16 cellular contexts compared by ENCODE assay signal in genomic region chr12:113847856-113848255, GRCh38.
DNase-seq lines count a peak whose midpoint lies in the region; ATAC-seq, FAIRE-seq and TF ChIP-seq lines count a peak whose summit lies in the region.
"Had no signal": no experiment of that assay in that cellular context is flagged by ENCODE, and none has a peak within 500 bp of the region (broad histone marks: within the 10 kb centered on the region; RNA-seq: fewer than 3 reads in every experiment).

No MANE protein-coding gene starts in this region.

- TF ChIP-seq RAD21 in A549 (conservative IDR thresholded peaks at IDR 0.05 in 1 of 2, IDR thresholded peaks at IDR 0.05 in 1 of 2) = no peak

- H3K36me3 Mint-ChIP-seq in astrocyte (ENCODE audit: low read depth, unreplicated experiment) (peaks cover 29% of the 10 kb centered on the region), nephron progenitor cell (ENCODE audit: low read depth) (no peaks in the 10 kb centered on the region)

- H3K27me3 ChIP-seq in BLaER1 treated with 17β-estradiol and CSF1 and Interleukin-3, amounts not matched to agents 10 nM and 100 nM = no peaks in the 10 kb centered on the region
- no peaks in the 10 kb centered on the region for H3K27me3 ChIP-seq in astrocyte (ENCODE audit: insufficient read depth, low read length)
- H3K27me3 ChIP-seq: BE2C had no signal

- TF ChIP-seq CTCF in A549 (IDR thresholded peaks at IDR 0.05) = no peak
- no peak for TF ChIP-seq CTCF in astrocyte (IDR thresholded peaks at IDR 0.05; ENCODE audit: insufficient read depth, low read depth, low read length)
- TF ChIP-seq CTCF in nephron progenitor cell (IDR thresholded peaks at IDR 0.05) = no peak

- H3K9me3 ChIP-seq in A549 = no peaks in the 10 kb centered on the region
- no peaks in the 10 kb centered on the region for H3K9me3 ChIP-seq in BLaER1 treated with 17β-estradiol and CSF1 and Interleukin-3, amounts not matched to agents 10 nM and 100 nM (replicated peaks in 1 of 11)
- H3K9me3 ChIP-seq in astrocyte (ENCODE audit: insufficient read depth, low read depth, low read length) = no peaks in the 10 kb centered on the region
- H3K9me3 ChIP-seq: BE2C, Caco-2 had no signal

- H3K27ac ChIP-seq in A549 (no peak overlapping the region), astrocyte (ENCODE audit: low read depth, low read length) (no peak overlapping the region)
- H3K27ac ChIP-seq in BLaER1 treated with 17β-estradiol and CSF1 and Interleukin-3, amounts not matched to agents 10 nM and 100 nM = peak overlapping the region in 9 of 11 experiments; percentile 44 to 90 (median 80); a peak in 17 of 22 replicates

- H3K4me3 ChIP-seq in A549 (no peak overlapping the region), astrocyte (ENCODE audit: insufficient read depth, low read depth, low read length) (no peak overlapping the region)
- peak overlapping the region in 5 of 10 experiments; percentile 3 to 31 (median 16); a peak in 5 of 20 replicates for H3K4me3 ChIP-seq in BLaER1 treated with 17β-estradiol and CSF1 and Interleukin-3, amounts not matched to agents 10 nM and 100 nM

- POLR2A ChIA-PET in A549 (lab: Yijun Ruan, JAX) = no interaction called here

- H3K27me3 Mint-ChIP-seq in astrocyte (ENCODE audit: low read depth, unreplicated experiment) (no peaks in the 10 kb centered on the region), nephron progenitor cell (ENCODE audit: low read depth, poor library complexity) (peaks cover 5% of the 10 kb centered on the region)
- H3K27me3 Mint-ChIP-seq: CD8-positive, alpha-beta memory T cell had no signal

- TF ChIP-seq EP300 in A549 (IDR thresholded peaks at IDR 0.05) = no peak

- no peak for FAIRE-seq in A549 (lab: Jason Lieb, UNC)
- FAIRE-seq in astrocyte (lab: Jason Lieb, UNC) = peak; percentile 55
- FAIRE-seq: H54 had no signal

- H3K9me3 Mint-ChIP-seq in astrocyte (ENCODE audit: unreplicated experiment) (no peaks in the 10 kb centered on the region), nephron progenitor cell (no peaks in the 10 kb centered on the region)
- H3K9me3 Mint-ChIP-seq: CD8-positive, alpha-beta memory T cell had no signal

- H3K27ac Mint-ChIP-seq in astrocyte (ENCODE audit: unreplicated experiment) (no peak overlapping the region), nephron progenitor cell (peak overlapping the region; percentile 15)

- CTCF ChIA-PET in A549 (lab: Yijun Ruan, JAX) = interaction anchor here (0.9 to 2.0 kb wide), 4 partner anchors 9 to 119 kb away, joined by 3 to 5 read pairs (median 3); no protein-coding TSS in a partner anchor

- H3K4me1 Mint-ChIP-seq in astrocyte (ENCODE audit: low read depth, unreplicated experiment) (no peaks in the 10 kb centered on the region), nephron progenitor cell (peaks cover 76% of the 10 kb centered on the region)
- H3K4me1 Mint-ChIP-seq: CD8-positive, alpha-beta memory T cell had no signal

- no peaks in the 10 kb centered on the region for H3K79me2 ChIP-seq in astrocyte (ENCODE audit: insufficient read depth, low read length)

- peak overlapping the region in 9 of 11 experiments; percentile 30 to 76 (median 68); a peak in 17 of 22 replicates for H3K9ac ChIP-seq in BLaER1 treated with 17β-estradiol and CSF1 and Interleukin-3, amounts not matched to agents 10 nM and 100 nM
- no peak overlapping the region for H3K9ac ChIP-seq in astrocyte (ENCODE audit: low read length)

- peaks cover 0 to 51% (median 33%) of the 10 kb centered on the region in 11 experiments; a peak in 20 of 22 replicates for H3K36me3 ChIP-seq in BLaER1 treated with 17β-estradiol and CSF1 and Interleukin-3, amounts not matched to agents 10 nM and 100 nM
- H3K36me3 ChIP-seq in astrocyte (ENCODE audit: insufficient read depth, low read length) = no peaks in the 10 kb centered on the region

- intact Hi-C loops in left ventricle myocardium superior (cut with micrococcal nuclease) = no loop called here

- 87% methylated on average over 3 of the region's 3 CpGs for WGBS in A549 (ENCODE audit: missing lambda C conversion rate)

- DNase-seq in A549 (ENCODE audit: low read depth in 1 of 2, low spot score in 1 of 2) (no peak), astrocyte (ENCODE audit: low read depth) (no peak), nephron progenitor cell (no peak), midbrain (lab: John Stamatoyannopoulos, UW) (no peak), T1000 (lab: John Stamatoyannopoulos, UW) (no peak), left ventricle myocardium superior (no peak)
- DNase-seq: BE2C; Caco-2; CD8-positive, alpha-beta memory T cell; DND-41; GDM1; KBM-7 had no signal

- no peak overlapping the region for H2AFZ ChIP-seq in astrocyte (ENCODE audit: low read depth, low read length)

- no peaks in the 10 kb centered on the region for H3K4me1 ChIP-seq in A549
- H3K4me1 ChIP-seq in BLaER1 treated with 17β-estradiol and CSF1 and Interleukin-3, amounts not matched to agents 10 nM and 100 nM = peaks cover 18 to 88% (median 82%) of the 10 kb centered on the region in 10 experiments
- H3K4me1 ChIP-seq in astrocyte (ENCODE audit: insufficient read depth, low read length) = peaks cover 7% of the 10 kb centered on the region
- H3K4me1 ChIP-seq: Caco-2 had no signal

- H3K4me3 Mint-ChIP-seq in astrocyte (ENCODE audit: unreplicated experiment) (no peak overlapping the region), nephron progenitor cell (no peak overlapping the region)
- H3K4me3 Mint-ChIP-seq: CD8-positive, alpha-beta memory T cell had no signal

- H3K4me2 ChIP-seq in A549 = no peak overlapping the region
- peak overlapping the region; percentile 16 to 94 (median 80); a peak in 19 of 22 replicates for H3K4me2 ChIP-seq in BLaER1 treated with 17β-estradiol and CSF1 and Interleukin-3, amounts not matched to agents 10 nM and 100 nM
- no peak overlapping the region for H3K4me2 ChIP-seq in astrocyte (ENCODE audit: low read length)

- peaks cover 0 to 53% (median 0%) of the 10 kb centered on the region in 11 experiments; a peak in 4 of 22 replicates for H4K20me1 ChIP-seq in BLaER1 treated with 17β-estradiol and CSF1 and Interleukin-3, amounts not matched to agents 10 nM and 100 nM
- H4K20me1 ChIP-seq in astrocyte (ENCODE audit: insufficient read depth, low read length) = no peaks in the 10 kb centered on the region

- no peak for TF ChIP-seq POLR2A in A549 (IDR thresholded peaks at IDR 0.05; ENCODE audit: low read length)

- ATAC-seq in A549 (no peak), HG02852 (IDR thresholded peaks at IDR 0.05; ENCODE audit: unreplicated experiment) (no peak), left ventricle myocardium superior (no peak)
- ATAC-seq: HCT116 had no signal

TF ChIP-seq in A549, 52 proteins besides CTCF, POLR2A, EP300 and RAD21:
- TF ChIP-seq GATA3 (IDR thresholded peaks at IDR 0.05; ENCODE audit: borderline replicate concordance) = no peak
- no peak for TF ChIP-seq SREBF2 (IDR thresholded peaks at IDR 0.05)
- no peak for TF ChIP-seq CEBPB (IDR thresholded peaks at IDR 0.05)
- TF ChIP-seq ESRRA (IDR thresholded peaks at IDR 0.05; ENCODE audit: borderline replicate concordance, low read length) = no peak
- peak; percentile 13 for TF ChIP-seq ZFP36 (IDR thresholded peaks at IDR 0.05; ENCODE audit: borderline replicate concordance, partially characterized antibody)
- TF ChIP-seq RNF2 (IDR thresholded peaks at IDR 0.05; ENCODE audit: borderline replicate concordance, low read depth) = no peak
- no peak for TF ChIP-seq USF2 (IDR thresholded peaks at IDR 0.05)
- TF ChIP-seq TFCP2L1 (CRISPR knock-in tag; IDR thresholded peaks at IDR 0.05) = no peak
- TF ChIP-seq CHD2 (IDR thresholded peaks at IDR 0.05; ENCODE audit: low read length, partially characterized antibody) = no peak
TF ChIP-seq in A549: peak in this region for 1.

Comparison
In these comparisons a context has a peak if more than half of its experiments do, and no peak if none do; other contexts are left out.
1. H3K27ac ChIP-seq: peak in BLaER1 treated with 17β-estradiol and CSF1 and Interleukin-3, amounts not matched to agents 10 nM and 100 nM (9 of 11); none in A549 (0 of 2) and astrocyte (single experiment).
2. H3K4me2 ChIP-seq: peak in BLaER1 treated with 17β-estradiol and CSF1 and Interleukin-3, amounts not matched to agents 10 nM and 100 nM (11 of 11); none in A549 (single experiment) and astrocyte (single experiment).